In the genomic region with DNA sequence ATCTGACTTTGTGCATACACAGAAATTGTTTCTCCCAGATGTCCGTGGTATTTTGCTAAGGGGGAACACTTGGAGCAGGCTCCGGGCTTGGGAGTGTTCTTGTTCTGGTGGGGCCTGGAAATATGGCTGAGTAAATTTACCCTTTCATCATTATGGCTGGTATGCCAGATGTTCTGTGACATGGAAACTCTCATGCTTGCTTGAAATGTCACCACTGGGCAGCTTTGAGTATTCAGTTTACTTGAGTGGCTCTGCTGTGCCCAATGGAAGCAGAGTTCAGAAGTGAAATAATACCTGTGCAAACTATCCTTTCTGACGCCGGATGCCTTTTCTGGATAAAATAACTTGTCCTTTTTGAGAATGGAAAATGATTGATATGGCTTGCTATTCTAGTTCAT, we compare ENCODE assay signal across 18 cellular contexts.
DNase-seq lines count a peak whose midpoint lies in the region; TF ChIP-seq lines count a peak whose summit lies in the region.
"Had no signal": no experiment of that assay in that cellular context is flagged by ENCODE, and none has a peak within 500 bp of the region (broad histone marks: within the 10 kb centered on the region; RNA-seq: fewer than 3 reads in every experiment).

No MANE protein-coding gene starts in this region.

- no peak overlapping the region for H4K91ac ChIP-seq in H9 (ENCODE audit: insufficient read length, low read depth, low read length)

- TF ChIP-seq CTCF in H9 (conservative IDR thresholded peaks at IDR 0.05) (no peak), mammary epithelial cell (conservative IDR thresholded peaks at IDR 0.05 in 1 of 2, IDR thresholded peaks at IDR 0.05 in 1 of 2; ENCODE audit: extremely low read depth in 1 of 2, insufficient read depth in 1 of 2, low read depth in 1 of 2, low read length in 2 of 2) (no peak), CD14-positive monocyte (IDR thresholded peaks at IDR 0.05) (no peak)

- no peak overlapping the region for H3K4ac ChIP-seq in H9 (ENCODE audit: low read depth, low read length)

- no peak overlapping the region for H3K56ac ChIP-seq in H9 (ENCODE audit: insufficient read length, low read depth, low read length)

- H3K79me1 ChIP-seq in H9 (ENCODE audit: insufficient read depth, low read depth, low read length, poor library complexity, severe bottlenecking): no peaks in the 10 kb centered on the region

- peaks cover 2 to 7% (median 5%) of the 10 kb centered on the region in 3 experiments; a peak in 4 of 7 replicates for H3K36me3 Mint-ChIP-seq in H9 (ENCODE audit: insufficient read depth in 1 of 3, low read depth in 3 of 3)
- no peaks in the 10 kb centered on the region for H3K36me3 Mint-ChIP-seq in activated CD4-positive, alpha-beta T cell treated with anti-CD3 and anti-CD28 coated beads, Interleukin-2, amount 10 ng/mL, durations not matched to agents 24 days and 14 days (ENCODE audit: low read depth)
- no peaks in the 10 kb centered on the region for H3K36me3 Mint-ChIP-seq in CD14-positive monocyte
- H3K36me3 Mint-ChIP-seq: naive thymus-derived CD4-positive, alpha-beta T cell; stimulated activated memory B cell treated with anti-CD40 and anti-IgM and Interleukin-4, amounts not matched to agents 10 μg/mL and 1 μg/mL and 100 μg/mL, for 72 hours had no signal

- no peak overlapping the region for H3K18ac ChIP-seq in H9 (ENCODE audit: insufficient read length, low read depth, low read length)

- H3K27me3 ChIP-seq in H9 (ENCODE audit: insufficient read depth, low read length) (no peaks in the 10 kb centered on the region), mammary epithelial cell (ENCODE audit: insufficient read depth, low read length) (no peaks in the 10 kb centered on the region), iPS-18a (ENCODE audit: control insufficient read depth, insufficient read depth, low read length) (no peaks in the 10 kb centered on the region), subcutaneous abdominal adipose tissue (ENCODE audit: control insufficient read depth in 5 of 5, insufficient read depth in 4 of 5, low read length in 5 of 5) (no peaks in the 10 kb centered on the region)

- H3K27ac Mint-ChIP-seq in H9 (peak overlapping the region in 2 of 3 experiments; percentile 81 to 89; a peak in 6 of 7 replicates), CD14-positive monocyte (no peak overlapping the region)
- no peak overlapping the region for H3K27ac Mint-ChIP-seq in activated CD4-positive, alpha-beta T cell treated with anti-CD3 and anti-CD28 coated beads, Interleukin-2, amount 10 ng/mL, durations not matched to agents 24 days and 14 days
- H3K27ac Mint-ChIP-seq: naive thymus-derived CD4-positive, alpha-beta T cell; stimulated activated memory B cell treated with anti-CD40 and anti-IgM and Interleukin-4, amounts not matched to agents 10 μg/mL and 1 μg/mL and 100 μg/mL, for 72 hours had no signal

- in situ Hi-C loops in mammary epithelial cell (cut with MboI; ENCODE audit: low sequenced_read_pairs in 2 of 2): no loop called here

- H3K27ac ChIP-seq in H9 (ENCODE audit: insufficient read length, low read depth, low read length) (no peak overlapping the region), mammary epithelial cell (ENCODE audit: insufficient read depth, low read depth, low read length) (peak overlapping the region; percentile 75), iPS-18a (ENCODE audit: low read length) (no peak overlapping the region), subcutaneous abdominal adipose tissue (ENCODE audit: low read depth, low read length) (peak overlapping the region; percentile 87)
- H3K27ac ChIP-seq: HL-60 had no signal

- H4K5ac ChIP-seq in H9 (ENCODE audit: insufficient read length, low read depth, low read length): no peak overlapping the region

- H3K9me3 Mint-ChIP-seq in H9 (no peaks in the 10 kb centered on the region), CD14-positive monocyte (peaks cover 0 to 2% (median 0%) of the 10 kb centered on the region in 7 donors)
- H3K9me3 Mint-ChIP-seq in activated CD4-positive, alpha-beta T cell treated with anti-CD3 and anti-CD28 coated beads, Interleukin-2, amount 10 ng/mL, durations not matched to agents 24 days and 14 days: no peaks in the 10 kb centered on the region
- H3K9me3 Mint-ChIP-seq: naive thymus-derived CD4-positive, alpha-beta T cell; stimulated activated memory B cell treated with anti-CD40 and anti-IgM and Interleukin-4, amounts not matched to agents 10 μg/mL and 1 μg/mL and 100 μg/mL, for 72 hours had no signal

- H3K9me3 ChIP-seq in H9 (ENCODE audit: control insufficient read depth, low read depth, low read length) (no peaks in the 10 kb centered on the region), mammary epithelial cell (replicated peaks; ENCODE audit: insufficient read depth, low read length) (no peaks in the 10 kb centered on the region), iPS-18a (ENCODE audit: control insufficient read depth, low read depth, low read length) (no peaks in the 10 kb centered on the region), subcutaneous abdominal adipose tissue (ENCODE audit: control insufficient read depth in 5 of 5, low read length in 5 of 5) (no peaks in the 10 kb centered on the region)

- WGBS in H9 (ENCODE audit: extremely low coverage, insufficient read length, low lambda C conversion rate): no CpG with 5 or more reads among the region's 4 CpGs
- WGBS in mammary epithelial cell (ENCODE audit: low coverage, missing lambda C conversion rate): 86% methylated on average over 4 of the region's 4 CpGs

- H3T11ph ChIP-seq in H9 (ENCODE audit: low read length): no peak overlapping the region

- no peak overlapping the region for H3K23ac ChIP-seq in H9 (ENCODE audit: insufficient read length, low read depth, low read length)

- CTCF ChIA-PET in mammary epithelial cell (lab: Charles Lee; ENCODE audit: low non-redundant PET): no interaction called here

- H3K4me3 Mint-ChIP-seq in H9 (0 out of 5 replicates have a peak overlapping the region, but pooled peaks of 1 of the 2 experiments have one; percentile 14), CD14-positive monocyte (no peak overlapping the region)
- H3K4me3 Mint-ChIP-seq in activated CD4-positive, alpha-beta T cell treated with anti-CD3 and anti-CD28 coated beads, Interleukin-2, amount 10 ng/mL, durations not matched to agents 24 days and 14 days: no peak overlapping the region
- H3K4me3 Mint-ChIP-seq: naive thymus-derived CD4-positive, alpha-beta T cell; stimulated activated memory B cell treated with anti-CD40 and anti-IgM and Interleukin-4, amounts not matched to agents 10 μg/mL and 1 μg/mL and 100 μg/mL, for 72 hours had no signal

- no peak overlapping the region for H2AK5ac ChIP-seq in H9 (ENCODE audit: insufficient read length, low read length)

- H3K9ac ChIP-seq in H9 (ENCODE audit: extremely low read depth, insufficient read length, low read length): no peak overlapping the region
- H3K9ac ChIP-seq in mammary epithelial cell (ENCODE audit: insufficient read depth, low read length): peak overlapping the region; percentile 32
- H3K9ac ChIP-seq in iPS-18a (ENCODE audit: low read length): peak overlapping the region; percentile 49
- H3K9ac ChIP-seq in subcutaneous abdominal adipose tissue (ENCODE audit: low read length in 5 of 5): peak overlapping the region in 2 of 5 donors; percentile 1 to 68

- H3K14ac ChIP-seq in H9 (ENCODE audit: insufficient read depth, low read length): no peak overlapping the region

- H2BK120ac ChIP-seq in H9 (ENCODE audit: low read depth, low read length, poor library complexity, severe bottlenecking): no peak overlapping the region

- no peak overlapping the region for H2BK5ac ChIP-seq in H9 (ENCODE audit: insufficient read length, low read length)

- no peak overlapping the region for H3K4me3 ChIP-seq in mammary epithelial cell (replicated peaks in 1 of 3; ENCODE audit: insufficient read depth in 1 of 3, low read depth in 2 of 3, low read length in 3 of 3)
- H3K4me3 ChIP-seq in iPS-18a (ENCODE audit: low read length): peak overlapping the region; percentile 8
- H3K4me3 ChIP-seq in subcutaneous abdominal adipose tissue (ENCODE audit: low read depth in 1 of 5, low read length in 5 of 5): peak overlapping the region in 1 of 5 donors; percentile 17

- H4K8ac ChIP-seq in H9 (replicated peaks; ENCODE audit: insufficient read length, low read depth, low read length): no peak overlapping the region

- H3K27me3 Mint-ChIP-seq in H9 (ENCODE audit: low read depth) (no peaks in the 10 kb centered on the region), CD14-positive monocyte (ENCODE audit: low read depth in 3 of 3) (peaks cover 0 to 5% (median 1%) of the 10 kb centered on the region in 3 donors)
- no peaks in the 10 kb centered on the region for H3K27me3 Mint-ChIP-seq in activated CD4-positive, alpha-beta T cell treated with anti-CD3 and anti-CD28 coated beads, Interleukin-2, amount 10 ng/mL, durations not matched to agents 24 days and 14 days
- H3K27me3 Mint-ChIP-seq: naive thymus-derived CD4-positive, alpha-beta T cell; stimulated activated memory B cell treated with anti-CD40 and anti-IgM and Interleukin-4, amounts not matched to agents 10 μg/mL and 1 μg/mL and 100 μg/mL, for 72 hours had no signal

- H3K4me1 ChIP-seq in H9 (ENCODE audit: insufficient read depth, low read length): peaks cover 24% of the 10 kb centered on the region; the same call in 1 of the 2 replicates
- peaks cover 37% of the 10 kb centered on the region for H3K4me1 ChIP-seq in mammary epithelial cell (ENCODE audit: insufficient read depth, low read length)
- H3K4me1 ChIP-seq in iPS-18a (ENCODE audit: control insufficient read depth, low read depth, low read length): peaks cover 41% of the 10 kb centered on the region
- peaks cover 0 to 27% (median 16%) of the 10 kb centered on the region in 5 donors for H3K4me1 ChIP-seq in subcutaneous abdominal adipose tissue (ENCODE audit: control insufficient read depth in 5 of 5, insufficient read depth in 5 of 5, low read length in 5 of 5)

- dilution Hi-C loops in mammary epithelial cell (cut with HindIII; ENCODE audit: low sequenced_read_pairs): no loop called here

- no peak for DNase-seq in H9
- no peak for DNase-seq in mammary epithelial cell
- DNase-seq in stimulated activated CD8-positive, alpha-beta memory T cell treated with anti-CD3 and anti-CD28 coated beads, Interleukin-4, amount 100 ng/mL, for 48 hours: no peak
- no peak for DNase-seq in activated CD4-positive, alpha-beta T cell treated with anti-CD3 and anti-CD28 coated beads, Interleukin-2, amount 10 ng/mL, durations not matched to agents 24 days and 14 days
- DNase-seq in activated gamma-delta T cell treated with Interleukin-2 at 50 U/mL for 16 hours: no peak
- no peak for DNase-seq in CD14-positive monocyte (ENCODE audit: low spot score)
- DNase-seq: activated CD4-positive, alpha-beta T cell treated with anti-CD3 and anti-CD28 coated beads, Interleukin-2, amount 50 U/mL, for 48 hours; activated effector memory CD4-positive, alpha-beta T cell treated with Interleukin-2 at 50 U/mL for 16 hours; glutamatergic neuron; left colon; naive thymus-derived CD4-positive, alpha-beta T cell; NCI-H1930; NCI-H82; stimulated activated CD4-positive, alpha-beta T cell treated with anti-CD3 and anti-CD28 coated beads, Interleukin-4, amount 100 ng/mL, for 4 hours had no signal

- no peak overlapping the region for H2AFZ ChIP-seq in H9 (ENCODE audit: low read length)
- H2AFZ ChIP-seq in mammary epithelial cell (ENCODE audit: low read depth, low read length): no peak overlapping the region

- H3K4me2 ChIP-seq in H9 (ENCODE audit: insufficient read depth, insufficient read length, low read length) (no peak overlapping the region), mammary epithelial cell (ENCODE audit: insufficient read depth, low read depth, low read length) (peak overlapping the region; percentile 57)

- no peaks in the 10 kb centered on the region for H3K79me2 ChIP-seq in H9 (ENCODE audit: insufficient read depth, low read length)
- H3K79me2 ChIP-seq in mammary epithelial cell (ENCODE audit: insufficient read depth, low read length): peaks cover 5% of the 10 kb centered on the region

- peaks cover 47 to 54% of the 10 kb centered on the region in 2 experiments for H3K4me1 Mint-ChIP-seq in H9
- H3K4me1 Mint-ChIP-seq in activated CD4-positive, alpha-beta T cell treated with anti-CD3 and anti-CD28 coated beads, Interleukin-2, amount 10 ng/mL, durations not matched to agents 24 days and 14 days: no peaks in the 10 kb centered on the region
- no peaks in the 10 kb centered on the region for H3K4me1 Mint-ChIP-seq in CD14-positive monocyte
- H3K4me1 Mint-ChIP-seq: naive thymus-derived CD4-positive, alpha-beta T cell; stimulated activated memory B cell treated with anti-CD40 and anti-IgM and Interleukin-4, amounts not matched to agents 10 μg/mL and 1 μg/mL and 100 μg/mL, for 72 hours had no signal

- BruUV-seq in mammary epithelial cell (replicated peaks; lab: Mats Ljungman, UMichigan): no TSS peak

- intact Hi-C loops in mammary epithelial cell (cut with micrococcal nuclease) (loop anchor here (1.0 to 10.0 kb wide), 2 partner anchors 17 to 286 kb away; a partner anchor contains a TSS), CD14-positive monocyte (cut with micrococcal nuclease) (no loop called here)
- intact Hi-C loops in activated CD4-positive, alpha-beta T cell treated with anti-CD3 and anti-CD28 coated beads, Interleukin-2, amount 10 ng/mL, durations not matched to agents 24 days and 14 days (cut with micrococcal nuclease): no loop called here

- H3K36me3 ChIP-seq in mammary epithelial cell (ENCODE audit: insufficient read depth, low read length) (no peaks in the 10 kb centered on the region), iPS-18a (ENCODE audit: control insufficient read depth, low read depth, low read length) (no peaks in the 10 kb centered on the region), subcutaneous abdominal adipose tissue (ENCODE audit: control insufficient read depth in 5 of 5, insufficient read depth in 5 of 5, low read length in 5 of 5) (peaks cover 15 to 62% (median 52%) of the 10 kb centered on the region in 5 donors)

- no peaks in the 10 kb centered on the region for H3K23me2 ChIP-seq in H9 (ENCODE audit: insufficient read length, low read depth, low read length, poor library complexity, severe bottlenecking)

- no peak overlapping the region for H2BK15ac ChIP-seq in H9 (ENCODE audit: low read depth, low read length)

- no peak overlapping the region for H2BK12ac ChIP-seq in H9 (ENCODE audit: insufficient read length, low read depth, low read length)

- H2BK20ac ChIP-seq in H9 (ENCODE audit: low read depth, low read length, poor library complexity, severe bottlenecking): no peak overlapping the region

- no peaks in the 10 kb centered on the region for H4K20me1 ChIP-seq in H9 (ENCODE audit: control insufficient read depth, insufficient read depth, insufficient read length)
- no peaks in the 10 kb centered on the region for H4K20me1 ChIP-seq in mammary epithelial cell (ENCODE audit: insufficient read depth, low read length)

Comparison
In these comparisons a context has a peak if more than half of its experiments do, and no peak if none do; other contexts are left out.
1. H3K27ac ChIP-seq: peak in mammary epithelial cell (single experiment) and subcutaneous abdominal adipose tissue (single experiment); none in H9 (single experiment) and iPS-18a (single experiment).
2. H3K27ac Mint-ChIP-seq: peak in H9 (2 of 3); none in activated CD4-positive, alpha-beta T cell treated with anti-CD3 and anti-CD28 coated beads, Interleukin-2, amount 10 ng/mL, durations not matched to agents 24 days and 14 days (single experiment) and CD14-positive monocyte (0 of 7).